ENCODE assay signal across 8 cellular contexts in the genomic region with DNA sequence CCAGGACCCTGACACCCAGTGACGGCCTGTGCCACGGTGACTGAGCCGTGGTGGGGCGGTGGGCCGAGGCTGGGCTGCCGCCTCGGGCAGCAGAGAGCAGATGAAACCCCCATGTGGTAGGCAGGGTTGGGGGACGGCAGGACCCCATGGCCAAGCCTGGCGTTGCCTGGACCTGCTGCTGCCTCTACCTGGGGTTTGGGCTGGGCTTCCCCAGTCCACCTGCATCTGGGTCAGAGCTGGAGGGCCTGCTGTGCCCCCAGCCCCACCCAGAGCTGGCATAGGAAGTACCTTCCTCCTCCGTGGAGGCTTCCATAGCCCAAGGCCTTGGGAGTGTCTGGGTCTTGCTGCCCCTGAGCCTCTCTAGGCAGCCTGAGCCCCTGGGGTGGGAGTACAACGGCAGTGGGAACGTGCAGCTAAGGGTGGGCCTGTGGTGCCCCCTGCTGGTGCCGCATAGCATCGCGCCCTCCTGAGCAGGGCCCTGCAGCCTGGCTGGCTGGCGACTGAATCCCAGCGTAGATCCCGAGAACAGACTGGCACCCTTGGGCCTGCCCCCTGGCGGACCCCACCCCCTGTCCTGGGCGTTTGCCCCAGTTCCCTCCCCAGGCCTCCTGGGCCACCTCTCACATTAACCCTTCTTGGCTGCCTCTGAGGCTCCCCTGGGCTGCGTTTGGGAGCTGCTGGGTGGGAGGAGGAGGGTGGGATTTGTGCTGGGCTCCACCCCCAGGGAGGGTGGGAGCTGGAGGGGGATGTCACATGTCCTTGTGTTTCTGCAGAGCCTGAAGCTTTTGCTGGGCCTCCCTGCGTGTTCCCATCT. TPM values are rescaled to one million over a fixed set of nuclear protein-coding genes. Genes with fewer than 3 reads are reported as not detected.
A peak's percentile ranks its signal among the peaks of the same experiment; 100 is the strongest.
DNase-seq lines count a peak whose midpoint lies in the region; ATAC-seq and TF ChIP-seq lines count a peak whose summit lies in the region.

No MANE protein-coding gene starts in this region.

- DNase-seq in GM04504 (ENCODE audit: low read depth) (peak; percentile 29), HuH-7 (ENCODE audit: low spot score) (peak; percentile 95), Panc1 (ENCODE audit: low read depth, low spot score) (peak; percentile 42), activated T-helper 1 cell treated with Interleukin-2 at 50 U/mL for 16 hours (ENCODE audit: low read depth) (peak; percentile 66), fibroblast of mammary gland (ENCODE audit: low read depth) (peak; percentile 67)
- DNase-seq in natural killer cell treated with Interleukin-12 subunit alpha and Interleukin-12 subunit beta and Interleukin-15 and Interleukin-18, amount 100 ng/mL, for 72 hours (ENCODE audit: low spot score): peak; percentile 81
- DNase-seq in stimulated activated naive B cell treated with anti-CD40 and anti-IgM and Interleukin-4, amounts not matched to agents 10 μg/mL and 1 μg/mL and 100 μg/mL, for 72 hours: peak; percentile 66

- no peak overlapping the region for H3K4me3 Mint-ChIP-seq in natural killer cell treated with Interleukin-12 subunit alpha and Interleukin-12 subunit beta and Interleukin-15 and Interleukin-18, amount 100 ng/mL, for 72 hours
- H3K4me3 Mint-ChIP-seq in stimulated activated naive B cell treated with anti-CD40 and anti-IgM and Interleukin-4, amounts not matched to agents 10 μg/mL and 1 μg/mL and 100 μg/mL, for 72 hours: no peak overlapping the region

- CTCF ChIA-PET in Panc1 (lab: Charles Lee): interaction anchor here (0.6 to 1.9 kb wide), 8 partner anchors 13 to 212 kb away, joined by 3 to 6 read pairs (median 4); a partner anchor contains a TSS

- no peak overlapping the region for H3K27ac Mint-ChIP-seq in natural killer cell treated with Interleukin-12 subunit alpha and Interleukin-12 subunit beta and Interleukin-15 and Interleukin-18, amount 100 ng/mL, for 72 hours
- H3K27ac Mint-ChIP-seq in stimulated activated naive B cell treated with anti-CD40 and anti-IgM and Interleukin-4, amounts not matched to agents 10 μg/mL and 1 μg/mL and 100 μg/mL, for 72 hours: no peak overlapping the region

- H3K36me3 ChIP-seq in Panc1 (ENCODE audit: control insufficient read depth, insufficient read depth, low read length): no peaks in the 10 kb centered on the region; the same call in 1 of the 2 replicates

- H3K4me1 Mint-ChIP-seq in natural killer cell treated with Interleukin-12 subunit alpha and Interleukin-12 subunit beta and Interleukin-15 and Interleukin-18, amount 100 ng/mL, for 72 hours (ENCODE audit: low read depth in 2 of 2): no peaks in the 10 kb centered on the region
- peaks cover 5 to 13% of the 10 kb centered on the region in 2 donors for H3K4me1 Mint-ChIP-seq in stimulated activated naive B cell treated with anti-CD40 and anti-IgM and Interleukin-4, amounts not matched to agents 10 μg/mL and 1 μg/mL and 100 μg/mL, for 72 hours

- H3K36me3 Mint-ChIP-seq in natural killer cell treated with Interleukin-12 subunit alpha and Interleukin-12 subunit beta and Interleukin-15 and Interleukin-18, amount 100 ng/mL, for 72 hours: no peaks in the 10 kb centered on the region
- peaks cover 13 to 14% of the 10 kb centered on the region in 2 donors for H3K36me3 Mint-ChIP-seq in stimulated activated naive B cell treated with anti-CD40 and anti-IgM and Interleukin-4, amounts not matched to agents 10 μg/mL and 1 μg/mL and 100 μg/mL, for 72 hours

- POLR2A ChIA-PET in Panc1 (lab: Charles Lee): interaction anchor here (0.6 to 0.7 kb wide), 2 partner anchors 32 to 33 kb away, joined by 5 to 10 read pairs; no protein-coding TSS in a partner anchor

- no peaks in the 10 kb centered on the region for H3K27me3 Mint-ChIP-seq in natural killer cell treated with Interleukin-12 subunit alpha and Interleukin-12 subunit beta and Interleukin-15 and Interleukin-18, amount 100 ng/mL, for 72 hours
- no peaks in the 10 kb centered on the region for H3K27me3 Mint-ChIP-seq in stimulated activated naive B cell treated with anti-CD40 and anti-IgM and Interleukin-4, amounts not matched to agents 10 μg/mL and 1 μg/mL and 100 μg/mL, for 72 hours

- intact Hi-C loops in Panc1 (cut with micrococcal nuclease; ENCODE audit: unreplicated experiment): no loop called here

- H3K27ac ChIP-seq in Panc1 (ENCODE audit: low read length): no peak overlapping the region; the same call in 1 of the 2 replicates

- in situ Hi-C loops in Panc1 (cut with HindIII; ENCODE audit: low pct_unique_long_range_greater_than_20kb, low sequenced_read_pairs): no loop called here

- no peaks in the 10 kb centered on the region for H3K9me3 Mint-ChIP-seq in natural killer cell treated with Interleukin-12 subunit alpha and Interleukin-12 subunit beta and Interleukin-15 and Interleukin-18, amount 100 ng/mL, for 72 hours
- H3K9me3 Mint-ChIP-seq in stimulated activated naive B cell treated with anti-CD40 and anti-IgM and Interleukin-4, amounts not matched to agents 10 μg/mL and 1 μg/mL and 100 μg/mL, for 72 hours: no peaks in the 10 kb centered on the region

- ATAC-seq in Panc1 (peak; percentile 94), HG02610 (IDR thresholded peaks at IDR 0.05; ENCODE audit: unreplicated experiment) (no peak)
- peak; percentile 85 to 90 for ATAC-seq in natural killer cell treated with Interleukin-12 subunit alpha and Interleukin-12 subunit beta and Interleukin-15 and Interleukin-18, amount 100 ng/mL, for 72 hours
- peak; percentile 98 for ATAC-seq in stimulated activated naive B cell treated with anti-CD40 and anti-IgM and Interleukin-4, amounts not matched to agents 10 μg/mL and 1 μg/mL and 100 μg/mL, for 72 hours (replicated peaks)

- peaks cover 23% of the 10 kb centered on the region for H3K4me1 ChIP-seq in Panc1 (ENCODE audit: control insufficient read depth, insufficient read depth, low read length)

- TF ChIP-seq CTCF in Panc1 (IDR thresholded peaks at IDR 0.05) (peak; percentile 97), fibroblast of mammary gland (conservative IDR thresholded peaks at IDR 0.05; ENCODE audit: control insufficient read depth, insufficient read depth, low read depth, low read length) (peak; percentile 92)

- no peaks in the 10 kb centered on the region for H3K9me3 ChIP-seq in Panc1 (ENCODE audit: control insufficient read depth, insufficient read depth, low read depth, low read length)

- no peaks in the 10 kb centered on the region for H3K27me3 ChIP-seq in Panc1 (ENCODE audit: control insufficient read depth, insufficient read depth, low read length)

- no peak overlapping the region for H3K4me3 ChIP-seq in Panc1 (ENCODE audit: low read depth in 2 of 2, low read length in 2 of 2)
- H3K4me3 ChIP-seq in fibroblast of mammary gland (ENCODE audit: control insufficient read depth, low read depth, low read length): no peak overlapping the region

- BruUV-seq in Panc1 (replicated peaks; lab: Mats Ljungman, UMichigan): no TSS peak

RNA-seq across cellular contexts. Expression of a gene that starts 12.6 kb away (rescaled TPM):
- total RNA-seq in Panc1 (2021; ENCODE audit: unreplicated experiment): 282 TPM
- polyA plus RNA-seq in Panc1 (2012; ENCODE audit: insufficient read length): 497 TPM
- 100 to 1,000 TPM; 103 to 146 TPM for total RNA-seq in natural killer cell treated with Interleukin-12 subunit alpha and Interleukin-12 subunit beta and Interleukin-15 and Interleukin-18, amount 100 ng/mL, for 72 hours

RNA-seq across cellular contexts. Expression of a gene that starts 19.0 kb away (rescaled TPM):
- 87.5 TPM for total RNA-seq in Panc1 (2021; ENCODE audit: unreplicated experiment)
- polyA plus RNA-seq in Panc1 (2012; ENCODE audit: insufficient read length): 56.9 TPM
- total RNA-seq in natural killer cell treated with Interleukin-12 subunit alpha and Interleukin-12 subunit beta and Interleukin-15 and Interleukin-18, amount 100 ng/mL, for 72 hours: 10 to 100 TPM; 34.1 to 63.9 TPM

RNA-seq across cellular contexts. Expression of a gene that starts 26.2 kb away (rescaled TPM):
- total RNA-seq in Panc1 (2021; ENCODE audit: unreplicated experiment): 26.7 TPM
- polyA plus RNA-seq in Panc1 (2012; ENCODE audit: insufficient read length): 15.9 TPM
- 10 to 100 TPM; 22.0 to 39.9 TPM for total RNA-seq in natural killer cell treated with Interleukin-12 subunit alpha and Interleukin-12 subunit beta and Interleukin-15 and Interleukin-18, amount 100 ng/mL, for 72 hours

RNA-seq across cellular contexts. Expression of a gene that starts 30.0 kb away (rescaled TPM):
- 3.2 TPM for total RNA-seq in Panc1 (2021; ENCODE audit: unreplicated experiment)
- polyA plus RNA-seq in Panc1 (2012; ENCODE audit: insufficient read length): 2.3 TPM
- total RNA-seq in natural killer cell treated with Interleukin-12 subunit alpha and Interleukin-12 subunit beta and Interleukin-15 and Interleukin-18, amount 100 ng/mL, for 72 hours: not detected

RNA-seq across cellular contexts. Expression of a gene that starts 30.1 kb away (rescaled TPM):
- not detected for total RNA-seq in Panc1 (2021; ENCODE audit: unreplicated experiment)
- 9.1 TPM for polyA plus RNA-seq in Panc1 (2012; ENCODE audit: insufficient read length)
- total RNA-seq in natural killer cell treated with Interleukin-12 subunit alpha and Interleukin-12 subunit beta and Interleukin-15 and Interleukin-18, amount 100 ng/mL, for 72 hours: not detected

Comparison
In these comparisons a context has a peak if more than half of its experiments do, and no peak if none do; other contexts are left out.
1. DNase-seq: peak in every context shown above with its lines; median percentile 95 in HuH-7; 81 in natural killer cell treated with Interleukin-12 subunit alpha and Interleukin-12 subunit beta and Interleukin-15 and Interleukin-18, amount 100 ng/mL, for 72 hours; 67 in fibroblast of mammary gland; 66 in activated T-helper 1 cell treated with Interleukin-2 at 50 U/mL for 16 hours; 66 in stimulated activated naive B cell treated with anti-CD40 and anti-IgM and Interleukin-4, amounts not matched to agents 10 μg/mL and 1 μg/mL and 100 μg/mL, for 72 hours; 42 in Panc1; 29 in GM04504.